1 cellular context compared by ENCODE assay signal in genomic region chr10:71323407-71323806, GRCh38.
TF ChIP-seq lines count a peak whose summit lies in the region.

No MANE protein-coding gene starts in this region.

TF ChIP-seq in H1, 55 proteins besides CTCF, POLR2A, EP300 and RAD21:
- TF ChIP-seq ASH2L (IDR thresholded peaks at IDR 0.05; ENCODE audit: low read length) (no peak), RNF2 (IDR thresholded peaks at IDR 0.05; ENCODE audit: borderline replicate concordance, low read depth, low read length, missing control alignments, poor library complexity, severe bottlenecking) (no peak), POU5F1 (IDR thresholded peaks at IDR 0.05; ENCODE audit: low read depth, low read length) (no peak), SIX5 (IDR thresholded peaks at IDR 0.05; ENCODE audit: low read depth, low read length) (peak; percentile 75), ATF3 (IDR thresholded peaks at IDR 0.05; ENCODE audit: insufficient read depth, low read depth, low read length) (peak; percentile 62; the same call in 1 of the 2 replicates)
- TF ChIP-seq, protein P1, sequence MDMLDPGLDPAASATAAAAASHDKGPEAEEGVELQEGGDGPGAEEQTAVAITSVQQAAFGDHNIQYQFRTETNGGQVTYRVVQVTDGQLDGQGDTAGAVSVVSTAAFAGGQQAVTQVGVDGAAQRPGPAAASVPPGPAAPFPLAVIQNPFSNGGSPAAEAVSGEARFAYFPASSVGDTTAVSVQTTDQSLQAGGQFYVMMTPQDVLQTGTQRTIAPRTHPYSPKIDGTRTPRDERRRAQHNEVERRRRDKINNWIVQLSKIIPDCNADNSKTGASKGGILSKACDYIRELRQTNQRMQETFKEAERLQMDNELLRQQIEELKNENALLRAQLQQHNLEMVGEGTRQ (IDR thresholded peaks at IDR 0.05; ENCODE audit: low read length), result peak; percentile 86
